Comparison of ENCODE assay signal across 8 cellular contexts in the genomic region with DNA sequence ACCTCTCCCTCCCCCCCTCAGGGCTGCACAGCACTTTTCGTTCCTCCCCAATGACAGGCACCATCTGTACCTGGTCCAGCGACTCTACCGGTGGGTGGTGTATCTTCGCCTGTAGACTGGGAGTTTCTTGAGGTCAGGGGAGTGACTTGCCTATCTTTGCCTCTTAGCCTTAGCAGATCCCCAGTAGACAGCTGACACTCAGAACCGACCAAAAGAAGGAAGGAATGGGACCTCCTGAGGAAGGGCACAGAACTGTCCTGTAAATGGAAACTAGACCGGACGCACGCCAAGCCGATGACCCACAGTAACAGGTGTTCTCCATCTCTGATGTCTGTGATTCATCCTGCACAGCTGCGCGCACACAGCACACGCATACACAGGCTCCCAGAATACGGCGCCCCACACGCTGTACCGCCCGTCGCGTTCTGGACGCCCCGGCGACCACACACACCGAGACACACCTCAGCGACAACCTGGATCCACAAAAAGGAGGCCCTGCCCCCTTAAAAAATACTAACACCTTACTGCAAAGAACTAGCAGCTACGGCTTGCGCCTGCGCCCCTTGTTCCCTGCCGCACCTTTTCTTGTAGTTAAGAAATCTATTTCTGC. TPM values are rescaled to one million over a fixed set of nuclear protein-coding genes. Genes with fewer than 3 reads are reported as not detected.
A peak's percentile ranks its signal among the peaks of the same experiment; 100 is the strongest.
DNase-seq lines count a peak whose midpoint lies in the region; ATAC-seq and TF ChIP-seq lines count a peak whose summit lies in the region.

No MANE protein-coding gene starts in this region.

- peak overlapping the region; percentile 48 to 49 for H3K4me3 ChIP-seq in cardiac fibroblast (replicated peaks in 1 of 2; ENCODE audit: low read depth in 2 of 2, low read length in 2 of 2)

- peaks cover 0 to 3% (median 2%) of the 10 kb centered on the region in 3 donors for H3K9me3 Mint-ChIP-seq in IgD-negative memory B cell

- peak; percentile 64 for ATAC-seq in GM21576 (IDR thresholded peaks at IDR 0.05; ENCODE audit: unreplicated experiment)
- ATAC-seq in HG03025 (IDR thresholded peaks at IDR 0.05; ENCODE audit: low FRiP score, unreplicated experiment) = no peak

- DNase-seq in GM03348 (ENCODE audit: low spot score) = peak; percentile 16
- DNase-seq in T-helper 2 cell = peak in 4 of 5 experiments; percentile 13 to 58 (median 44)
- DNase-seq in cardiac fibroblast (ENCODE audit: low read depth in 2 of 2) = peak in 1 of 2 donors; percentile 55
- peak; percentile 78 for DNase-seq in left kidney (ENCODE audit: low read depth, low spot score)
- peak; percentile 36 to 41 for DNase-seq in stimulated activated CD4-positive, alpha-beta T cell treated with anti-CD3 and anti-CD28 coated beads, Interleukin-4, amount 100 ng/mL, for 4 hours

- H3K4me3 Mint-ChIP-seq in IgD-negative memory B cell = peak overlapping the region; percentile 92 to 98 (median 96)

- H3K36me3 Mint-ChIP-seq in IgD-negative memory B cell = peaks cover under 1% of the 10 kb centered on the region

- no peaks in the 10 kb centered on the region for H3K27me3 Mint-ChIP-seq in IgD-negative memory B cell

- H3K4me1 Mint-ChIP-seq in IgD-negative memory B cell = peaks cover 29 to 46% (median 44%) of the 10 kb centered on the region in 3 donors

- TF ChIP-seq CTCF in cardiac fibroblast (IDR thresholded peaks at IDR 0.05; ENCODE audit: low read depth, low read length) = no peak

- peak overlapping the region; percentile 82 to 94 (median 85) for H3K27ac Mint-ChIP-seq in IgD-negative memory B cell

RNA-seq across cellular contexts. Expression of a gene that starts 0.7 kb away (rescaled TPM):
- 9.2 TPM for polyA plus RNA-seq in IgD-negative memory B cell

RNA-seq across cellular contexts. Expression of a gene that starts 40.6 kb away (rescaled TPM):
- polyA plus RNA-seq in IgD-negative memory B cell = 39.0 TPM
